ENCODE assay signal across 7 cellular contexts in the genomic region with DNA sequence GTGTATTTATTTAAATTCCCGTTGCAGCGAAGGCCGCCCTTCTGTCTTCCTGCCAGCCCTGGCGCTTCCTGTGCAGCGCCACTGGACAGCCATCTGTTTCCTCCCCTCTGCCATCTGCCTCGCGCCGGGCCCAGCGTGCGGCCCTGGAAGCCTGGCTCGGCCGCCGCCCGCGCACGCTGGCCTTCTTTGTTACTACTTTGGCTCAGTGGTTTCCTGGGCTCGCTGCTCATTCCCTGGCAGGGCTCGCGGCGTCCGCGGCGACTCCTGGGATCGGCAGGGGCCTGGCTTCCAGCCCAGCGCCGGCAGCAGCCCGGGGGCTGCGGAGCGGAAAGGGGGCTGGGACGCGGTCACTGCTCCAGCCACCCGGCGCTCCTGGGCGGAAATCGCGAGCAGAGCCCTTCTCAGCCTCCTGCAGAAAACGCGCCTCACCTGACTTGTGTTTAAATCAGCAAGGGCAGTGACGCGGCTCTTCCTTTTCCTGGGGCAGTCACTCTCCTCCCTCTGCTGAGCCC. TPM values are rescaled to one million over a fixed set of nuclear protein-coding genes. Genes with fewer than 3 reads are reported as not detected.
DNase-seq lines count a peak whose midpoint lies in the region; ATAC-seq and TF ChIP-seq lines count a peak whose summit lies in the region.

No MANE protein-coding gene starts in this region.

- no peaks in the 10 kb centered on the region for H3K27me3 ChIP-seq in ectodermal cell (ENCODE audit: control insufficient read depth, insufficient read depth, low read length, poor library complexity, severe bottlenecking)

- TF ChIP-seq POLR2A in lower leg skin (IDR thresholded peaks at IDR 0.05): no peak

- DNase-seq in NCI-H69 (lab: John Stamatoyannopoulos, UW): peak; percentile 91
- DNase-seq in activated CD4-positive, alpha-beta T cell treated with anti-CD3 and anti-CD28 coated beads, Interleukin-2, amount 50 U/mL, for 48 hours: peak; percentile 56 to 69
- peak; percentile 47 to 94 for DNase-seq in lower leg skin (ENCODE audit: low spot score in 2 of 2)
- DNase-seq in stimulated activated CD4-positive, alpha-beta T cell treated with anti-CD3 and anti-CD28 coated beads, Interleukin-4, amount 100 ng/mL, for 1 hour: peak; percentile 57

- peak; percentile 58 for ATAC-seq in GM18858 (IDR thresholded peaks at IDR 0.05; ENCODE audit: unreplicated experiment)
- peak; percentile 45 for ATAC-seq in HG03025 (IDR thresholded peaks at IDR 0.05; ENCODE audit: low FRiP score, unreplicated experiment)

- 4 to 6% methylated on average over 40 of the region's 40 CpGs for WGBS in ectodermal cell, 2 experiments
- WGBS in lower leg skin, 2 donors: 1 to 4% methylated on average over 24 to 37 of the region's 40 CpGs

- H3K9me3 ChIP-seq in ectodermal cell (ENCODE audit: control insufficient read depth, low read length): no peaks in the 10 kb centered on the region

- TF ChIP-seq CTCF in lower leg skin (IDR thresholded peaks at IDR 0.05): no peak

- intact Hi-C loops in lower leg skin (cut with DNase I; ENCODE audit: low total_unique reads): no loop called here

- H3K4me1 ChIP-seq in ectodermal cell (ENCODE audit: control insufficient read depth, insufficient read depth, low read length): peaks cover 8% of the 10 kb centered on the region

- H3K36me3 ChIP-seq in ectodermal cell (ENCODE audit: control insufficient read depth, insufficient read depth, low read length): no peaks in the 10 kb centered on the region

- peak overlapping the region; percentile 77 for H3K27ac ChIP-seq in ectodermal cell (ENCODE audit: insufficient read depth, low read depth, low read length, poor library complexity, severe bottlenecking)

- peak overlapping the region; percentile 21 for H3K4me3 ChIP-seq in ectodermal cell (ENCODE audit: insufficient read depth, low read depth, low read length)
- H3K4me3 ChIP-seq in lower leg skin (ENCODE audit: low read depth, poor library complexity, severe bottlenecking): peak overlapping the region; percentile 12

RNA-seq across cellular contexts. Expression of gene CMTM7, which starts 9.9 kb away (rescaled TPM):
- polyA plus RNA-seq in ectodermal cell (2013, experiment 1 of 4): 22.4 TPM
- polyA plus RNA-seq in ectodermal cell (2013, experiment 2 of 4): 23.4 TPM
- polyA plus RNA-seq in ectodermal cell (2013, experiment 3 of 4): 25.2 TPM
- 28.2 TPM for polyA plus RNA-seq in ectodermal cell (2013, experiment 4 of 4)
- 10 to 100 TPM in 3 of 4 donors, 1 to 10 TPM in 1; 9.8 to 12.3 (median 11.4) TPM for total RNA-seq in lower leg skin

Comparison
In these comparisons a context has a peak if more than half of its experiments do, and no peak if none do; other contexts are left out.
1. Peak in every context shown above with its lines: DNase-seq, ATAC-seq, H3K4me3 ChIP-seq and H3K27ac ChIP-seq.